19 cellular contexts compared by ENCODE assay signal in the genomic region with DNA sequence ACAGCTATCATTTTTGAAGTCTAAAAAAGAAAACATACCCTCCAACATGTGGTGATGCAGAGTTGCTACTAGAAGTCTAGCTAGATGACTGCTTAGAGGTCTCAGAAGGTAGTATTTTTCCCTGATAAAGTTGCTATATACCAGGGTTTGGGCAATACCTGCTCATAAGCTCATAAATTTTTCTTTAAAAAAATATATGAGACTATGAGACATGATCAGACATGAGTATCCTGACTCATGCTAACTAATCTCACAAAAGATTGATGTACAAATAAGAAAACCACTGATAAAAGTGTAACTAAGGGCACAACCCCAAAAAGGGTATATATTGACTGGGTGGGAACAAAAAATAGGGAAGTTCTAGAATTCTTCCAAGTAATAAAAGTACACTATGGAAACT.
DNase-seq lines count a peak whose midpoint lies in the region; ATAC-seq, FAIRE-seq and TF ChIP-seq lines count a peak whose summit lies in the region.
"Had no signal": no experiment of that assay in that cellular context is flagged by ENCODE, and none has a peak within 500 bp of the region (broad histone marks: within the 10 kb centered on the region; RNA-seq: fewer than 3 reads in every experiment).

No MANE protein-coding gene starts in this region.

- ATAC-seq in IMR-90 (ENCODE audit: low read depth) = no peak
- no peak for ATAC-seq in GM18867 (IDR thresholded peaks at IDR 0.05; ENCODE audit: unreplicated experiment)
- ATAC-seq in activated naive CD8-positive, alpha-beta T cell treated with anti-CD3 and anti-CD28 coated beads, Interleukin-2, amount 50 U/mL, for 24 hours = no peak
- ATAC-seq: K562 had no signal

- no peak overlapping the region for H3K27ac ChIP-seq in IMR-90 (ENCODE audit: insufficient read depth, low read length)
- H3K27ac ChIP-seq in RWPE1 = peak overlapping the region; percentile 48; the same call in 1 of the 2 replicates
- H3K27ac ChIP-seq: C4-2B, HL-60 had no signal

- no peak overlapping the region for H2BK120ac ChIP-seq in IMR-90 (ENCODE audit: low read depth, low read length)

- intact Hi-C loops in IMR-90 (cut with micrococcal nuclease) = no loop called here

- no peak overlapping the region for H2AK9ac ChIP-seq in IMR-90 (replicated peaks; ENCODE audit: low read depth, low read length, poor library complexity)

- no peaks in the 10 kb centered on the region for H3K27me3 ChIP-seq in IMR-90 (ENCODE audit: control insufficient read depth, insufficient read depth, low read length)
- H3K27me3 ChIP-seq in bronchial epithelial cell (ENCODE audit: control insufficient read depth, insufficient read depth, low read length) = no peaks in the 10 kb centered on the region

- H3K9ac ChIP-seq in IMR-90 (ENCODE audit: low read depth, low read length) = no peak overlapping the region

- no peak overlapping the region for H4K91ac ChIP-seq in IMR-90 (ENCODE audit: insufficient read depth, low read depth, low read length)

- H2AK5ac ChIP-seq in IMR-90 (ENCODE audit: low read depth, low read length) = no peak overlapping the region

- H3K79me1 ChIP-seq in IMR-90 (ENCODE audit: low read depth in 1 of 2, low read length in 2 of 2) = no peaks in the 10 kb centered on the region

- peaks cover 6% of the 10 kb centered on the region for H3K9me3 ChIP-seq in IMR-90 (ENCODE audit: control insufficient read depth, insufficient read depth, low read length)

- H3K4ac ChIP-seq in IMR-90 (ENCODE audit: low read depth, low read length) = no peak overlapping the region

- no peaks in the 10 kb centered on the region for H3K4me1 Mint-ChIP-seq in activated naive CD8-positive, alpha-beta T cell treated with anti-CD3 and anti-CD28 coated beads, Interleukin-2, amount 50 U/mL, for 24 hours
- H3K4me1 Mint-ChIP-seq: CD4-positive, alpha-beta memory T cell had no signal

- no peak overlapping the region for H2AFZ ChIP-seq in IMR-90 (replicated peaks; ENCODE audit: low read length, poor library complexity)

- FAIRE-seq in bronchial epithelial cell (lab: Jason Lieb, UNC) (no peak), frontal cortex (lab: Jason Lieb, UNC) (no peak)
- FAIRE-seq: A204.1, GM12892, GM18507, K562 had no signal

- H3K9me3 Mint-ChIP-seq in activated naive CD8-positive, alpha-beta T cell treated with anti-CD3 and anti-CD28 coated beads, Interleukin-2, amount 50 U/mL, for 24 hours = peaks cover 12% of the 10 kb centered on the region

- in situ Hi-C loops in IMR-90 (cut with MboI; ENCODE audit: low sequenced_read_pairs) = loop anchor here (25.0 kb wide), 1 partner anchor 1137 kb away; a partner anchor contains a TSS

- H3K36me3 Mint-ChIP-seq in activated naive CD8-positive, alpha-beta T cell treated with anti-CD3 and anti-CD28 coated beads, Interleukin-2, amount 50 U/mL, for 24 hours (ENCODE audit: low read depth) = no peaks in the 10 kb centered on the region
- H3K36me3 Mint-ChIP-seq: CD4-positive, alpha-beta memory T cell had no signal

- no peaks in the 10 kb centered on the region for H3K9me1 ChIP-seq in IMR-90 (ENCODE audit: insufficient read depth, low read length)

- no peak overlapping the region for H3K4me2 ChIP-seq in IMR-90 (ENCODE audit: low read depth, low read length)

- CTCF ChIA-PET in IMR-90 (lab: Yijun Ruan, JAX) (no interaction called here), RWPE1 (lab: Yijun Ruan, JAX) (no interaction called here)

- H2BK20ac ChIP-seq in IMR-90 (ENCODE audit: low read depth, low read length) = no peak overlapping the region; the same call in 1 of the 2 replicates

- no peak overlapping the region for H2BK5ac ChIP-seq in IMR-90 (ENCODE audit: low read depth, low read length, poor library complexity, severe bottlenecking)

- H3K27me3 Mint-ChIP-seq in activated naive CD8-positive, alpha-beta T cell treated with anti-CD3 and anti-CD28 coated beads, Interleukin-2, amount 50 U/mL, for 24 hours = no peaks in the 10 kb centered on the region
- H3K27me3 Mint-ChIP-seq: CD4-positive, alpha-beta memory T cell had no signal

- TF ChIP-seq RAD21 in IMR-90 (IDR thresholded peaks at IDR 0.05; ENCODE audit: low read length) = no peak

- TF ChIP-seq POLR2A in IMR-90 (IDR thresholded peaks at IDR 0.05; ENCODE audit: low read depth, low read length) = no peak

- H3K56ac ChIP-seq in IMR-90 (ENCODE audit: extremely low read depth, insufficient read depth, low read length) = no peak overlapping the region

- H2BK15ac ChIP-seq in IMR-90 (ENCODE audit: low read depth, low read length) = no peak overlapping the region

- no peak overlapping the region for H3K18ac ChIP-seq in IMR-90 (ENCODE audit: low read depth, low read length)

- no peak for DNase-seq in IMR-90
- peak; percentile 38 for DNase-seq in RWPE1 (ENCODE audit: low spot score)
- peak; percentile 86 for DNase-seq in bronchial epithelial cell (ENCODE audit: low read depth)
- DNase-seq in frontal cortex (ENCODE audit: low spot score in 2 of 2) = no peak
- DNase-seq in cerebellar nuclear complex (lab: John Stamatoyannopoulos, UW) = no peak
- no peak for DNase-seq in activated naive CD8-positive, alpha-beta T cell treated with anti-CD3 and anti-CD28 coated beads, Interleukin-2, amount 50 U/mL, for 24 hours
- DNase-seq: AML-193; CD4-positive, alpha-beta memory T cell; DMS153; DMS79; GDM1; HCEC 1CT had no signal

- H3K36me3 ChIP-seq in IMR-90 (ENCODE audit: control insufficient read depth, insufficient read depth, low read length) (no peaks in the 10 kb centered on the region), bronchial epithelial cell (ENCODE audit: control insufficient read depth, insufficient read depth, low read length) (no peaks in the 10 kb centered on the region)

- H3K4me3 Mint-ChIP-seq in activated naive CD8-positive, alpha-beta T cell treated with anti-CD3 and anti-CD28 coated beads, Interleukin-2, amount 50 U/mL, for 24 hours = no peak overlapping the region
- H3K4me3 Mint-ChIP-seq: CD4-positive, alpha-beta memory T cell had no signal

- H3K4me1 ChIP-seq in IMR-90 (ENCODE audit: control insufficient read depth, insufficient read depth, low read length) = no peaks in the 10 kb centered on the region

- peak overlapping the region; percentile 47; the same call in 1 of the 2 replicates for H4K5ac ChIP-seq in IMR-90 (ENCODE audit: low read depth, low read length)

- no peak for TF ChIP-seq CTCF in IMR-90 (conservative IDR thresholded peaks at IDR 0.05; ENCODE audit: low read depth, low read length)
- no peak for TF ChIP-seq CTCF in RWPE1 (conservative IDR thresholded peaks at IDR 0.05; ENCODE audit: low read depth)
- TF ChIP-seq CTCF in bronchial epithelial cell (IDR thresholded peaks at IDR 0.05; ENCODE audit: insufficient read depth, low read length, severe bottlenecking) = no peak

- BruUV-seq in IMR-90 (replicated peaks; lab: Mats Ljungman, UMichigan) = no TSS peak

- no peak overlapping the region for H3K23ac ChIP-seq in IMR-90 (ENCODE audit: low read depth, low read length)

- POLR2A ChIA-PET in IMR-90 (lab: Charles Lee; ENCODE audit: unreplicated experiment) = interaction anchor here (0.6 kb wide), 1 partner anchor 1150 kb away, joined by 3 read pairs; no protein-coding TSS in a partner anchor
- POLR2A ChIA-PET in RWPE1 (lab: Yijun Ruan, JAX; ENCODE audit: low non-redundant PET) = no interaction called here

- H3K27ac Mint-ChIP-seq in activated naive CD8-positive, alpha-beta T cell treated with anti-CD3 and anti-CD28 coated beads, Interleukin-2, amount 50 U/mL, for 24 hours = no peak overlapping the region
- H3K27ac Mint-ChIP-seq: CD4-positive, alpha-beta memory T cell had no signal

- H3K4me3 ChIP-seq in IMR-90 (ENCODE audit: insufficient read depth, low read depth, low read length) (no peak overlapping the region), bronchial epithelial cell (ENCODE audit: low read depth, low read length) (no peak overlapping the region)
- H3K4me3 ChIP-seq: K562 had no signal

- no peak overlapping the region for H3K14ac ChIP-seq in IMR-90 (replicated peaks; ENCODE audit: low read depth, low read length)

- H4K8ac ChIP-seq in IMR-90 (ENCODE audit: low read depth in 2 of 2, low read length in 2 of 2) = no peak overlapping the region

- no peaks in the 10 kb centered on the region for H4K20me1 ChIP-seq in IMR-90 (ENCODE audit: insufficient read depth, low read length)

- dilution Hi-C loops in IMR-90 (cut with HindIII; ENCODE audit: low sequenced_read_pairs, unreplicated experiment) = no loop called here

TF ChIP-seq in IMR-90, 13 proteins besides CTCF, POLR2A, EP300 and RAD21:
- TF ChIP-seq NFE2L2 (IDR thresholded peaks at IDR 0.05; ENCODE audit: low read depth, low read length) = no peak
- no peak for TF ChIP-seq BHLHE40 (IDR thresholded peaks at IDR 0.05; ENCODE audit: low read depth, low read length)
- TF ChIP-seq, protein P1, sequence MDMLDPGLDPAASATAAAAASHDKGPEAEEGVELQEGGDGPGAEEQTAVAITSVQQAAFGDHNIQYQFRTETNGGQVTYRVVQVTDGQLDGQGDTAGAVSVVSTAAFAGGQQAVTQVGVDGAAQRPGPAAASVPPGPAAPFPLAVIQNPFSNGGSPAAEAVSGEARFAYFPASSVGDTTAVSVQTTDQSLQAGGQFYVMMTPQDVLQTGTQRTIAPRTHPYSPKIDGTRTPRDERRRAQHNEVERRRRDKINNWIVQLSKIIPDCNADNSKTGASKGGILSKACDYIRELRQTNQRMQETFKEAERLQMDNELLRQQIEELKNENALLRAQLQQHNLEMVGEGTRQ (IDR thresholded peaks at IDR 0.05; ENCODE audit: low read depth, low read length) = no peak
- no peak for TF ChIP-seq RCOR1 (IDR thresholded peaks at IDR 0.05; ENCODE audit: insufficient replicate concordance, low read length)
- TF ChIP-seq MXI1 (IDR thresholded peaks at IDR 0.05; ENCODE audit: borderline replicate concordance, low read depth, low read length) = no peak
- no peak for TF ChIP-seq FOS (IDR thresholded peaks at IDR 0.05; ENCODE audit: low read depth, low read length)
- no peak for TF ChIP-seq CHD1 (IDR thresholded peaks at IDR 0.05; ENCODE audit: low read depth, low read length)
- TF ChIP-seq, protein P2, sequence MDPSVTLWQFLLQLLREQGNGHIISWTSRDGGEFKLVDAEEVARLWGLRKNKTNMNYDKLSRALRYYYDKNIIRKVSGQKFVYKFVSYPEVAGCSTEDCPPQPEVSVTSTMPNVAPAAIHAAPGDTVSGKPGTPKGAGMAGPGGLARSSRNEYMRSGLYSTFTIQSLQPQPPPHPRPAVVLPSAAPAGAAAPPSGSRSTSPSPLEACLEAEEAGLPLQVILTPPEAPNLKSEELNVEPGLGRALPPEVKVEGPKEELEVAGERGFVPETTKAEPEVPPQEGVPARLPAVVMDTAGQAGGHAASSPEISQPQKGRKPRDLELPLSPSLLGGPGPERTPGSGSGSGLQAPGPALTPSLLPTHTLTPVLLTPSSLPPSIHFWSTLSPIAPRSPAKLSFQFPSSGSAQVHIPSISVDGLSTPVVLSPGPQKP (IDR thresholded peaks at IDR 0.05; ENCODE audit: borderline replicate concordance, low read depth, low read length) = no peak
- no peak for TF ChIP-seq CEBPB (IDR thresholded peaks at IDR 0.05; ENCODE audit: low read depth, low read length)
- TF ChIP-seq RFX5 (IDR thresholded peaks at IDR 0.05; ENCODE audit: low read depth, low read length) = no peak
- no peak for TF ChIP-seq MAZ (IDR thresholded peaks at IDR 0.05; ENCODE audit: borderline replicate concordance, low read depth, low read length)
- no peak for TF ChIP-seq SMC3 (IDR thresholded peaks at IDR 0.05; ENCODE audit: low read depth, low read length)
- TF ChIP-seq MAFK (IDR thresholded peaks at IDR 0.05; ENCODE audit: low read depth, low read length) = no peak

Comparison
In these comparisons a context has a peak if more than half of its experiments do, and no peak if none do; other contexts are left out.
1. DNase-seq: peak in RWPE1 (single experiment) and bronchial epithelial cell (single experiment); none in IMR-90 (single experiment), frontal cortex (0 of 2), cerebellar nuclear complex (0 of 2) and activated naive CD8-positive, alpha-beta T cell treated with anti-CD3 and anti-CD28 coated beads, Interleukin-2, amount 50 U/mL, for 24 hours (single experiment).